ENCODE assay signal across 18 cellular contexts in the genomic region with DNA sequence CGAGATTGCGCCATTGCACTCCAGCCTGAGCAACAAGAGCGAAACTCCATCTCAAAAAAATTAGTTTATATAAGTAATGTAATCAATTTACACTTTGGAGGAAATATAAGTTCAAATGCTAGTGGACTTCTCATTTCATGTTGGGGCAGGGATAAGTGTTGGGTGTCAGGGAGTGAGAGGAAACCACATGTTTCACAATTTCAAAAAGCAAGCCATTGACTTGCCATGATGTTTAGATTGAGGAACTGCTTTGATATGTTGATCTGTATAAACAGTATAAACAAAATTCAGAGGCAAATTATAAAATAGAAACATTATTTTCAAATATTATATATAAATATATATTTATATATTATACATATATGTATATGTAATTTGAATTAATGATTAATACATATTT.
"Had no signal": no experiment of that assay in that cellular context is flagged by ENCODE, and none has a peak within 500 bp of the region (broad histone marks: within the 10 kb centered on the region; RNA-seq: fewer than 3 reads in every experiment).

No MANE protein-coding gene starts in this region.

- DNase-seq: activated CD4-positive, alpha-beta memory T cell treated with anti-CD3 and anti-CD28 coated beads, Interleukin-2, amount 10 ng/mL, durations not matched to agents 7 days and 5 days; activated CD4-positive, alpha-beta T cell treated with anti-CD3 and anti-CD28 coated beads, Interleukin-2, amount 10 ng/mL, durations not matched to agents 24 days and 14 days; activated effector memory CD4-positive, alpha-beta T cell treated with Interleukin-2 at 50 U/mL for 16 hours; activated naive CD4-positive, alpha-beta T cell treated with anti-CD3 and anti-CD28 coated beads for 36 hours; activated T-cell treated with anti-CD3 and anti-CD28 coated beads, Interleukin-2, amount 50 U/mL, for 72 hours; amygdala; effector CD4-positive, alpha-beta T cell; heart right ventricle; lower lobe of right lung; mesendoderm; naive B cell; nucleus accumbens; stimulated activated CD4-positive, alpha-beta T cell treated with anti-CD3 and anti-CD28 coated beads, Interleukin-2, amount 100 ng/mL, for 24 hours; stomach; transverse colon had no signal

- ATAC-seq: activated CD4-positive, CD25-positive, alpha-beta regulatory T cell treated with anti-CD3 and anti-CD28 coated beads, Interleukin-2, amount 50 U/mL, for 24 hours; activated T-cell treated with anti-CD3 and anti-CD28 coated beads, Interleukin-2, amount 50 U/mL, for 72 hours; heart right ventricle; lower lobe of right lung; right cardiac atrium; stimulated activated memory B cell treated with anti-CD40 and anti-IgM and Interleukin-4, amounts not matched to agents 10 μg/mL and 1 μg/mL and 100 μg/mL, for 72 hours had no signal
